18 cellular contexts compared by ENCODE assay signal in the genomic region with DNA sequence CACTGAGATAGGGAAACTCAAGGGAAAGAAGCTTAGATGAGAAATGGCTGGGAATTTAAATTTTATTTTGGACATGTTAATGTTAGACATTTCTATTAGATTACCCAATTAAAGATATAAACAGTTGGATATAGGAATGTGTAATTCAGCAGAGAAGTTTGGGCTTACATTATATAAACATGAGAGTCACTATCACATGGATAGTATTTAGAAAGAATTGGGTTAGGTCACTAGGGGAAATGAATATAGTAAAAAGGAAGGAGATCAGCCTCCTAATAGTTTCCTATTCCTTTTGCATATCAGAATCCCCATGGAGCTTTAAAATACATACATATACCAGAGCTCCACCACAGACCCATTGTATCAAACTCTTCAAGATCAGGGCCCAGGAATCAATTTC. TPM values are rescaled to one million over a fixed set of nuclear protein-coding genes. Genes with fewer than 3 reads are reported as not detected.
A peak's percentile ranks its signal among the peaks of the same experiment; 100 is the strongest.
DNase-seq lines count a peak whose midpoint lies in the region; ATAC-seq, FAIRE-seq and TF ChIP-seq lines count a peak whose summit lies in the region.
"Had no signal": no experiment of that assay in that cellular context is flagged by ENCODE, and none has a peak within 500 bp of the region (broad histone marks: within the 10 kb centered on the region; RNA-seq: fewer than 3 reads in every experiment).

No MANE protein-coding gene starts in this region.

- ATAC-seq in left lung: peak; percentile 42
- peak; percentile 47 for ATAC-seq in upper lobe of right lung

- intact Hi-C loops in endothelial cell of umbilical vein (cut with micrococcal nuclease) (loop anchor here (2.0 kb wide), 1 partner anchor 19 kb away; the partner anchor contains the start of gene CXCL5), left lung (cut with DNase I) (no loop called here), upper lobe of right lung (cut with DNase I) (no loop called here), breast epithelium (cut with DNase I; ENCODE audit: low total_unique reads) (no loop called here)

- H3K9me1 ChIP-seq in endothelial cell of umbilical vein (replicated peaks; ENCODE audit: control insufficient read depth, extremely low read depth, insufficient read depth, low read length): no peaks in the 10 kb centered on the region

- no peak overlapping the region for H2AFZ ChIP-seq in endothelial cell of umbilical vein (ENCODE audit: low read depth, low read length)

- FAIRE-seq in endothelial cell of umbilical vein (lab: Jason Lieb, UNC): no peak
- FAIRE-seq: A204.1, GM19239, H1 had no signal

- no peaks in the 10 kb centered on the region for H3K9me3 ChIP-seq in endothelial cell of umbilical vein (replicated peaks; ENCODE audit: control insufficient read depth, insufficient read depth, low read length)
- H3K9me3 ChIP-seq in left lung: no peaks in the 10 kb centered on the region
- H3K9me3 ChIP-seq in upper lobe of right lung: no peaks in the 10 kb centered on the region
- no peaks in the 10 kb centered on the region for H3K9me3 ChIP-seq in breast epithelium
- H3K9me3 ChIP-seq: BE2C, Caco-2, HAP-1 had no signal

- H3K36me3 ChIP-seq in endothelial cell of umbilical vein (ENCODE audit: control insufficient read depth in 2 of 2, extremely low read depth in 1 of 2, insufficient read depth in 2 of 2, low read length in 2 of 2): no peaks in the 10 kb centered on the region
- no peaks in the 10 kb centered on the region for H3K36me3 ChIP-seq in left lung
- H3K36me3 ChIP-seq in upper lobe of right lung: no peaks in the 10 kb centered on the region
- no peaks in the 10 kb centered on the region for H3K36me3 ChIP-seq in breast epithelium
- H3K36me3 ChIP-seq: BE2C, HAP-1 had no signal

- H3K4me2 ChIP-seq in endothelial cell of umbilical vein (ENCODE audit: insufficient read depth, low read length): no peak overlapping the region

- no peak for TF ChIP-seq POLR2A in endothelial cell of umbilical vein (IDR thresholded peaks at IDR 0.05; ENCODE audit: low read depth, low read length)
- TF ChIP-seq POLR2A in breast epithelium (IDR thresholded peaks at IDR 0.05): no peak

- dilution Hi-C loops in endothelial cell of umbilical vein (cut with MboI; ENCODE audit: extremely low pct_ligation_motif_present, low sequenced_read_pairs): no loop called here

- H3K27me3 ChIP-seq in endothelial cell of umbilical vein (ENCODE audit: control insufficient read depth in 2 of 2, insufficient read depth in 2 of 2, low read length in 2 of 2) (peaks cover 0 to 5% of the 10 kb centered on the region in 2 experiments), left lung (no peaks in the 10 kb centered on the region), upper lobe of right lung (no peaks in the 10 kb centered on the region), breast epithelium (no peaks in the 10 kb centered on the region)
- H3K27me3 ChIP-seq: BE2C had no signal

- H3K27ac ChIP-seq in endothelial cell of umbilical vein (ENCODE audit: insufficient read depth, low read depth, low read length): no peak overlapping the region
- peak overlapping the region in 1 of 2 donors; percentile 62 for H3K27ac ChIP-seq in left lung
- peak overlapping the region; percentile 49 for H3K27ac ChIP-seq in upper lobe of right lung
- H3K27ac ChIP-seq in breast epithelium: no peak overlapping the region
- H3K27ac ChIP-seq: C4-2B, HL-60 had no signal

- CTCF ChIA-PET in endothelial cell of umbilical vein (lab: Charles Lee): interaction anchor here (0.8 to 2.8 kb wide), 4 partner anchors 20 to 364 kb away, joined by 3 to 14 read pairs (median 5); partner anchors contain the start of genes CXCL3 and CXCL5

- H3K4me1 ChIP-seq in endothelial cell of umbilical vein (ENCODE audit: control insufficient read depth, extremely low read depth, insufficient read depth, low read length) (peaks cover 6% of the 10 kb centered on the region), left lung (peaks cover 0 to 16% of the 10 kb centered on the region in 2 donors), upper lobe of right lung (no peaks in the 10 kb centered on the region), breast epithelium (no peaks in the 10 kb centered on the region)
- H3K4me1 ChIP-seq: BE2C, Caco-2, HAP-1 had no signal

- DNase-seq in ELR (ENCODE audit: low read depth) (peak; percentile 35), endothelial cell of umbilical vein (ENCODE audit: low read depth, low spot score) (peak; percentile 44), left lung (no peak), upper lobe of right lung (no peak), breast epithelium (ENCODE audit: low spot score in 2 of 2) (no peak), medulla oblongata (ENCODE audit: extremely low spot score) (no peak)
- no peak for DNase-seq in stimulated activated CD4-positive, alpha-beta T cell treated with anti-CD3 and anti-CD28 coated beads, Interleukin-2, amount 100 ng/mL, for 24 hours
- DNase-seq: BE2C; Caco-2; CD8-positive, alpha-beta memory T cell; DND-41; GF-D8 had no signal

- TF ChIP-seq CTCF in endothelial cell of umbilical vein (IDR thresholded peaks at IDR 0.05; ENCODE audit: extremely low read depth in 1 of 2, insufficient read depth in 1 of 2, low read depth in 1 of 2, low read length in 2 of 2) (no peak), left lung (IDR thresholded peaks at IDR 0.05) (no peak), upper lobe of right lung (IDR thresholded peaks at IDR 0.05) (no peak), breast epithelium (IDR thresholded peaks at IDR 0.05) (no peak)

- H3K79me2 ChIP-seq in endothelial cell of umbilical vein (ENCODE audit: control insufficient read depth, insufficient read depth, low read length): no peaks in the 10 kb centered on the region

- no TSS peak for BruUV-seq in endothelial cell of umbilical vein (replicated peaks; lab: Mats Ljungman, UMichigan)

- POLR2A ChIA-PET in endothelial cell of umbilical vein (lab: Charles Lee): no interaction called here

- H4K20me1 ChIP-seq in endothelial cell of umbilical vein (replicated peaks; ENCODE audit: control insufficient read depth, extremely low read depth, insufficient read depth, low read length): no peaks in the 10 kb centered on the region

- no peak overlapping the region for H3K9ac ChIP-seq in endothelial cell of umbilical vein (replicated peaks; ENCODE audit: extremely low read depth, insufficient read depth, low read length)

- H3K4me3 ChIP-seq in endothelial cell of umbilical vein (replicated peaks in 1 of 3; ENCODE audit: insufficient read depth in 1 of 3, low read depth in 1 of 3, low read length in 3 of 3) (no peak overlapping the region), left lung (no peak overlapping the region), upper lobe of right lung (no peak overlapping the region), breast epithelium (no peak overlapping the region)
- H3K4me3 ChIP-seq: HAP-1 had no signal

TF ChIP-seq in endothelial cell of umbilical vein, 7 proteins besides CTCF, POLR2A, EP300 and RAD21 (continues in another document):
- no peak for TF ChIP-seq FOS (IDR thresholded peaks at IDR 0.05; ENCODE audit: borderline replicate concordance, insufficient read depth, low read length)

RNA-seq across cellular contexts. Expression of gene CXCL5, which starts 19.6 kb away (rescaled TPM):
- total RNA-seq in endothelial cell of umbilical vein (0.21 and 0.33 TPM in 2 replicates), left lung (10 to 100 TPM in 1 of 2 donors, 1 to 10 TPM in 1; 2.5 to 35.0 TPM), upper lobe of right lung (7.2 TPM), breast epithelium (under 1 TPM in 1 of 3 donors, not detected in 2; 0.15 TPM)
- 0.25 and 0.40 TPM in 2 replicates for polyA plus RNA-seq in endothelial cell of umbilical vein
- 0.27 and 0.31 TPM in 2 replicates for polyA plus RNA-seq in endothelial cell of umbilical vein (2011; cell fraction: cytosol; rRNA removed)
- polyA plus RNA-seq in endothelial cell of umbilical vein (2011; cell fraction: nucleus; rRNA removed): 0.20 and 0.24 TPM in 2 replicates
- 0.38 and 0.54 TPM in 2 replicates for polyA plus RNA-seq in endothelial cell of umbilical vein (2012)
- 0.15 and 0.27 TPM in 2 replicates for polyA minus RNA-seq in endothelial cell of umbilical vein
- not detected for polyA minus RNA-seq in endothelial cell of umbilical vein (2011; cell fraction: cytosol; rRNA and poly(A)+ RNA removed)
- 0.14 TPM in 1 of 2 replicates, not detected in the other for polyA minus RNA-seq in endothelial cell of umbilical vein (2011; cell fraction: nucleus; rRNA and poly(A)+ RNA removed)
- total RNA-seq: Caco-2; CD8-positive, alpha-beta memory T cell had no signal
- polyA plus RNA-seq: CD8-positive, alpha-beta memory T cell had no signal

RNA-seq across cellular contexts. Expression of gene CXCL3, which starts 20.4 kb away (rescaled TPM):
- 1.3 and 1.4 TPM in 2 replicates for total RNA-seq in endothelial cell of umbilical vein
- polyA plus RNA-seq in endothelial cell of umbilical vein: 1.1 TPM in 2 replicates
- 1.5 and 2.7 TPM in 2 replicates for polyA plus RNA-seq in endothelial cell of umbilical vein (2011; cell fraction: cytosol; rRNA removed)
- polyA plus RNA-seq in endothelial cell of umbilical vein (2011; cell fraction: nucleus; rRNA removed): 4.0 and 4.1 TPM in 2 replicates
- 1.6 and 2.1 TPM in 2 replicates for polyA plus RNA-seq in endothelial cell of umbilical vein (2012)
- not detected in 2 replicates for polyA minus RNA-seq in endothelial cell of umbilical vein
- polyA minus RNA-seq in endothelial cell of umbilical vein (2011; cell fraction: cytosol; rRNA and poly(A)+ RNA removed): 8.4 TPM
- 2.0 and 2.7 TPM in 2 replicates for polyA minus RNA-seq in endothelial cell of umbilical vein (2011; cell fraction: nucleus; rRNA and poly(A)+ RNA removed)
- 10 to 100 TPM; 12.4 to 15.2 TPM for total RNA-seq in left lung
- total RNA-seq in upper lobe of right lung: 9.7 TPM
- total RNA-seq in breast epithelium: 1 to 10 TPM in 2 of 3 donors, under 1 TPM in 1; 0.64 to 5.6 (median 1.3) TPM
- total RNA-seq: CD8-positive, alpha-beta memory T cell had no signal
- polyA plus RNA-seq: CD8-positive, alpha-beta memory T cell had no signal

RNA-seq across cellular contexts. Expression of gene PPBP, which starts 30.1 kb away (rescaled TPM):
- total RNA-seq in endothelial cell of umbilical vein (not detected in 2 replicates), left lung (10 to 100 TPM in 1 of 2 donors, 1 to 10 TPM in 1; 2.6 to 10.4 TPM), upper lobe of right lung (3.4 TPM), breast epithelium (1 to 10 TPM; 1.3 to 2.0 (median 1.3) TPM)
- polyA plus RNA-seq in endothelial cell of umbilical vein: not detected in 2 replicates
- not detected in 2 replicates for polyA plus RNA-seq in endothelial cell of umbilical vein (2011; cell fraction: cytosol; rRNA removed)
- polyA plus RNA-seq in endothelial cell of umbilical vein (2011; cell fraction: nucleus; rRNA removed): not detected in 2 replicates
- polyA plus RNA-seq in endothelial cell of umbilical vein (2012): not detected in 2 replicates
- polyA minus RNA-seq in endothelial cell of umbilical vein: not detected in 2 replicates
- polyA minus RNA-seq in endothelial cell of umbilical vein (2011; cell fraction: cytosol; rRNA and poly(A)+ RNA removed): not detected
- not detected in 2 replicates for polyA minus RNA-seq in endothelial cell of umbilical vein (2011; cell fraction: nucleus; rRNA and poly(A)+ RNA removed)
- total RNA-seq: Caco-2; CD8-positive, alpha-beta memory T cell had no signal
- polyA plus RNA-seq: CD8-positive, alpha-beta memory T cell had no signal

RNA-seq across cellular contexts. Expression of gene PF4, which starts 36.3 kb away (rescaled TPM):
- total RNA-seq in endothelial cell of umbilical vein: not detected in 2 replicates
- not detected in 2 replicates for polyA plus RNA-seq in endothelial cell of umbilical vein
- not detected in 2 replicates for polyA plus RNA-seq in endothelial cell of umbilical vein (2011; cell fraction: cytosol; rRNA removed)
- not detected in 2 replicates for polyA plus RNA-seq in endothelial cell of umbilical vein (2011; cell fraction: nucleus; rRNA removed)
- polyA plus RNA-seq in endothelial cell of umbilical vein (2012): not detected in 2 replicates
- not detected in 2 replicates for polyA minus RNA-seq in endothelial cell of umbilical vein
- polyA minus RNA-seq in endothelial cell of umbilical vein (2011; cell fraction: cytosol; rRNA and poly(A)+ RNA removed): not detected
- polyA minus RNA-seq in endothelial cell of umbilical vein (2011; cell fraction: nucleus; rRNA and poly(A)+ RNA removed): not detected in 2 replicates
- total RNA-seq in left lung: 1 to 10 TPM; 1.8 to 3.6 TPM
- total RNA-seq in upper lobe of right lung: 2.4 TPM
- not detected for total RNA-seq in breast epithelium
- total RNA-seq: Caco-2; CD8-positive, alpha-beta memory T cell had no signal
- polyA plus RNA-seq: CD8-positive, alpha-beta memory T cell had no signal

Comparison
In these comparisons a context has a peak if more than half of its experiments do, and no peak if none do; other contexts are left out.
1. DNase-seq: peak in ELR (single experiment) and endothelial cell of umbilical vein (single experiment); none in left lung (0 of 2), upper lobe of right lung (single experiment), stimulated activated CD4-positive, alpha-beta T cell treated with anti-CD3 and anti-CD28 coated beads, Interleukin-2, amount 100 ng/mL, for 24 hours (0 of 2), breast epithelium (0 of 2) and medulla oblongata (single experiment).